ENCODE assay signal across 8 cellular contexts in the genomic region with DNA sequence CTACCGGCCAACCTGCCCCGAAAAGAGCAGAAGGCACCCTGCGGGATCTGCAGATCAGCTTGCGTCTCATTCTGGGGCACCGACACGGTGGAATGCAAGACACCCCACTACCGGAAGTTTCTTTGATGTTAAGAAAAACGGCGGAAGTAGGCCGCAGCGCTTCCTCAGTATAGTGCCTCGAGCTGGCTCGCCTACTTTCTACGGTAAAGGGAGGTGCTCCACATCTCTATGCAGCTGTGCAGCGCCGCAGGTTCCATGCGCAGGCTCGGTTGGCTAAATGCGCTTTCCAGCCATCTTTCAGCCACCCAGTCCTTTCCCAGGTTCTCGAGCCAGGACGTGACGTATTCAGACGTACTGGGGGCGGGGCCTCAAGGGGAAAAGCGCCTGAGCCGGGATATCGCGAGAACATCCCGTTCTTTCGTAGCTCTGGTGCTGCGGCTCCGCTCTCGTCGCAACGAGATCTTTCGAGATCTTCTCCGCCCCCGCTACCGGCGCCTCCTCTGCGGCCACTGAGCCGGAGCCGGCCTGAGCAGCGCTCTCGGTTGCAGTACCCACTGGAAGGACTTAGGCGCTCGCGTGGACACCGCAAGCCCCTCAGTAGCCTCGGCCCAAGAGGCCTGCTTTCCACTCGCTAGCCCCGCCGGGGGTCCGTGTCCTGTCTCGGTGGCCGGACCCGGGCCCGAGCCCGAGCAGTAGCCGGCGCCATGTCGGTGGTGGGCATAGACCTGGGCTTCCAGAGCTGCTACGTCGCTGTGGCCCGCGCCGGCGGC. TPM values are rescaled to one million over a fixed set of nuclear protein-coding genes. Genes with fewer than 3 reads are reported as not detected.
DNase-seq lines count a peak whose midpoint lies in the region; ATAC-seq and TF ChIP-seq lines count a peak whose summit lies in the region.

HSPA4 (plus strand) TSS at position 467 of the 770 bp plus-strand sequence; CDS start at position 705, 238 bp downstream.

- TF ChIP-seq CTCF in lung (IDR thresholded peaks at IDR 0.05; ENCODE audit: control extremely low read depth, extremely low read depth): no peak

- 0% methylated on average over 68 of the region's 68 CpGs for WGBS in lung, 2 donors

- peak; percentile 95 to 99 (median 98) for DNase-seq in CD8-positive, alpha-beta memory T cell
- peak; percentile 95 for DNase-seq in HS-5 (ENCODE audit: low read depth)
- peak; percentile 93 for DNase-seq in NK-92 treated with Interleukin-12 subunit alpha and Interleukin-12 subunit beta, amount 100 ng/mL, for 24 hours (lab: John Stamatoyannopoulos, UW)
- DNase-seq in activated CD8-positive, alpha-beta memory T cell treated with anti-CD3 and anti-CD28 coated beads for 24 hours: peak; percentile 97
- peak; percentile 97 for DNase-seq in effector CD8-positive, alpha-beta T cell (lab: John Stamatoyannopoulos, UW)
- DNase-seq in lung (ENCODE audit: low spot score): peak; percentile 98
- DNase-seq in stimulated activated CD4-positive, alpha-beta T cell treated with anti-CD3 and anti-CD28 coated beads, TNF-alpha, amount 100 ng/mL, for 4 hours (ENCODE audit: low read depth in 3 of 3): peak; percentile 91 to 96 (median 96)

- no peaks in the 10 kb centered on the region for H3K27me3 Mint-ChIP-seq in CD8-positive, alpha-beta memory T cell

- peaks cover 0 to 25% (median 0%) of the 10 kb centered on the region in 3 donors for H3K36me3 Mint-ChIP-seq in CD8-positive, alpha-beta memory T cell

- H3K4me1 ChIP-seq in CD8-positive, alpha-beta memory T cell (ENCODE audit: insufficient read depth, low read length): peaks cover 22% of the 10 kb centered on the region
- peaks cover 7 to 12% of the 10 kb centered on the region in 2 donors for H3K4me1 ChIP-seq in lung (ENCODE audit: control insufficient read depth in 2 of 2, insufficient read depth in 2 of 2, low read length in 2 of 2)

- H3K9me3 Mint-ChIP-seq in CD8-positive, alpha-beta memory T cell: no peaks in the 10 kb centered on the region

- no peaks in the 10 kb centered on the region for H3K9me3 ChIP-seq in CD8-positive, alpha-beta memory T cell (ENCODE audit: low read length)
- no peaks in the 10 kb centered on the region for H3K9me3 ChIP-seq in lung (ENCODE audit: control insufficient read depth in 2 of 2, insufficient read depth in 1 of 2, low read length in 1 of 2)

- POLR2A ChIA-PET in CD8-positive, alpha-beta memory T cell (lab: Charles Lee): interaction anchor here (0.5 to 2.1 kb wide), 10 partner anchors 22 to 1502 kb away, joined by 3 to 50 read pairs (median 4); partner anchors contain the start of genes AFF4, GDF9, UQCRQ and ZCCHC10

- H3K27ac Mint-ChIP-seq in CD8-positive, alpha-beta memory T cell: peak within 1 kb of the TSS; percentile 99 to 100 (median 100)

- H3K36me3 ChIP-seq in CD8-positive, alpha-beta memory T cell (ENCODE audit: insufficient read depth, low read length): no peaks in the 10 kb centered on the region
- no peaks in the 10 kb centered on the region for H3K36me3 ChIP-seq in lung (ENCODE audit: control insufficient read depth in 2 of 2, insufficient read depth in 2 of 2, low read length in 2 of 2)

- peak; percentile 77 for ATAC-seq in GM19468 (IDR thresholded peaks at IDR 0.05; ENCODE audit: extremely low read depth, unreplicated experiment)
- peak; percentile 95 for ATAC-seq in lung (ENCODE audit: insufficient read depth, low FRiP score)

- CTCF ChIA-PET in CD8-positive, alpha-beta memory T cell (lab: Charles Lee): interaction anchor here (1.2 kb wide), 1 partner anchor 89 kb away, joined by 6 read pairs; the partner anchor contains the start of gene AFF4

- H3K4me3 Mint-ChIP-seq in CD8-positive, alpha-beta memory T cell: peak within 1 kb of the TSS; percentile 96 to 99 (median 98)

- H3K4me1 Mint-ChIP-seq in CD8-positive, alpha-beta memory T cell: peaks cover 43 to 67% (median 66%) of the 10 kb centered on the region in 3 donors

- peak within 1 kb of the TSS; percentile 76 for H3K4me3 ChIP-seq in CD8-positive, alpha-beta memory T cell (ENCODE audit: low read length)
- H3K4me3 ChIP-seq in lung: peak within 1 kb of the TSS; percentile 95

- no peaks in the 10 kb centered on the region for H3K27me3 ChIP-seq in CD8-positive, alpha-beta memory T cell (ENCODE audit: insufficient read depth, low read length, poor library complexity, severe bottlenecking)
- H3K27me3 ChIP-seq in lung (ENCODE audit: control insufficient read depth, insufficient read depth): no peaks in the 10 kb centered on the region

- peak within 1 kb of the TSS; percentile 98 for H3K27ac ChIP-seq in CD8-positive, alpha-beta memory T cell (ENCODE audit: low read depth, low read length)
- H3K27ac ChIP-seq in lung (ENCODE audit: low read depth in 1 of 2, low read length in 1 of 2): peak within 1 kb of the TSS; percentile 96 to 98

RNA-seq across cellular contexts. Expression of gene HSPA4, which starts in this region (rescaled TPM):
- total RNA-seq in CD8-positive, alpha-beta memory T cell: 100 to 1,000 TPM; 236 to 244 TPM
- 39.8 TPM for polyA plus RNA-seq in CD8-positive, alpha-beta memory T cell
- total RNA-seq in lung: 10 to 100 TPM; 59.8 to 65.3 TPM
- polyA plus RNA-seq in lung: 100 to 1,000 TPM in 1 of 2 donors, 10 to 100 TPM in 1; 33.0 to 102 TPM

Comparison
In these comparisons a context has a peak if more than half of its experiments do, and no peak if none do; other contexts are left out.
1. Peak in every context shown above with its lines: DNase-seq, ATAC-seq, H3K4me3 ChIP-seq and H3K27ac ChIP-seq.